ENCODE assay signal across 12 cellular contexts in the genomic region with DNA sequence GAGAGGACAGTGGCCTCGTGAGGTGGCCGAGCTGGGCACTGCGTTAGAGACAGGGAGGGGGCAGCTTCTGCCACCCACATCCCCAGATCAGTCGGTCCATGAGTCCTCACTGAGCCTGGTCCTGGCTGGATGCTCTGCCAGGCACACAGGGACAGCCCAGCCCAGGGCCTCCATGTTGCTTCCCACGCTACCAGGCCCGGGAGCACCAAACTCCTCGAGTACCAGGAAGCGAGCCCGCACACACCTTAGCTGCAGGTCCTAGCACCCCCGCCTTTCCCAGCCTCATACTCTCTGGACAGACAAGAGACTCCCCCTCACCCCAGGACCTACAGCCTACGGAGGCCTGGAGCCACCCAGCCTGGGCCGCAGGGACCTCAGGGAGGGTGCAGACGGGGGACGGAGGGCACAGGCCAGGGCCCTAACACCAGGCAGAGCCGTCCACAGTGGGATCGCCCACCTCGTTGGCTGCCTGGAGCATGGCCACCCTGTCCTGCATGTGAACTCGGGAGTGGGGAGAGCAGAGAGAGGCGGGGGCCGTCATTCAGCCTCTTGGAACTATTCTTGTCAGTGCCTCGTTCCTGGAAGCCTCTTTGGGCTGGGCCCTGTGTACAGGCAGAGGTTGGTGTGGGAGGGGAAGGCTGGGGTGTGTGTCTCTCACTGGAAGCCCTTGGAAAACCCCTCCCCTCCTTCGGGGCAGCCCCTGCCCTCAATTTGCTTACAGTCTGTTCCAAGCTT.
DNase-seq lines count a peak whose midpoint lies in the region; ATAC-seq and TF ChIP-seq lines count a peak whose summit lies in the region.
"Had no signal": no experiment of that assay in that cellular context is flagged by ENCODE, and none has a peak within 500 bp of the region (broad histone marks: within the 10 kb centered on the region; RNA-seq: fewer than 3 reads in every experiment).

No MANE protein-coding gene starts in this region.

- H3K27me3 ChIP-seq in Panc1 (ENCODE audit: control insufficient read depth, insufficient read depth, low read length) (no peaks in the 10 kb centered on the region), thymus (ENCODE audit: control insufficient read depth, insufficient read depth) (no peaks in the 10 kb centered on the region)
- H3K27me3 ChIP-seq: right atrium auricular region had no signal

- H3K27ac ChIP-seq in Panc1 (ENCODE audit: low read length), result no peak overlapping the region
- H3K27ac ChIP-seq in thymus (ENCODE audit: low read depth), result peak overlapping the region; percentile 62
- H3K27ac ChIP-seq: right atrium auricular region had no signal

- CTCF ChIA-PET in Panc1 (lab: Charles Lee), result no interaction called here

- H3K4me1 ChIP-seq in Panc1 (ENCODE audit: control insufficient read depth, insufficient read depth, low read length), result peaks cover 8% of the 10 kb centered on the region
- peaks cover 41% of the 10 kb centered on the region for H3K4me1 ChIP-seq in thymus (ENCODE audit: control insufficient read depth, insufficient read depth, low read length)

- H3K4me3 ChIP-seq in Panc1 (ENCODE audit: low read depth in 2 of 2, low read length in 2 of 2), result no peak overlapping the region
- no peak overlapping the region for H3K4me3 ChIP-seq in thymus (ENCODE audit: low read length)
- H3K4me3 ChIP-seq: mucosa of descending colon, right atrium auricular region had no signal

- POLR2A ChIA-PET in Panc1 (lab: Charles Lee), result no interaction called here

- H3K9me3 Mint-ChIP-seq in central memory CD8-positive, alpha-beta T cell, result no peaks in the 10 kb centered on the region
- no peaks in the 10 kb centered on the region for H3K9me3 Mint-ChIP-seq in nephron progenitor cell

- ATAC-seq in Panc1 (peak; percentile 29; the same call in 1 of the 2 replicates), GM18873 (IDR thresholded peaks at IDR 0.05; ENCODE audit: low FRiP score, unreplicated experiment) (no peak)
- ATAC-seq in central memory CD8-positive, alpha-beta T cell (replicated peaks; ENCODE audit: extremely low read depth, poor library complexity, severe bottlenecking), result no peak
- ATAC-seq: mucosa of descending colon had no signal

- 88% methylated on average over 22 of the region's 22 CpGs for WGBS in thymus

- DNase-seq in stimulated activated CD4-positive, alpha-beta T cell treated with anti-CD3 and anti-CD28 coated beads, Interleukin-12 subunit alpha, Interleukin-12 subunit beta, amount 100 ng/mL, for 4 hours, result peak; percentile 44
- no peak for DNase-seq in stimulated activated CD4-positive, alpha-beta T cell treated with anti-CD3 and anti-CD28 coated beads, Interleukin-1b, Interleukin-23, amount 100 ng/mL, for 48 hours
- DNase-seq in Panc1 (ENCODE audit: low read depth, low spot score) (no peak), NCI-H345 (lab: John Stamatoyannopoulos, UW) (no peak), nephron progenitor cell (no peak)
- no peak for DNase-seq in central memory CD8-positive, alpha-beta T cell (ENCODE audit: low spot score in 2 of 2)
- DNase-seq: central memory CD4-positive, alpha-beta T cell; GOT3 had no signal

- peak overlapping the region; percentile 92 for H3K27ac Mint-ChIP-seq in central memory CD8-positive, alpha-beta T cell (ENCODE audit: low read depth)
- no peak overlapping the region for H3K27ac Mint-ChIP-seq in nephron progenitor cell

- no peaks in the 10 kb centered on the region for H3K9me3 ChIP-seq in Panc1 (ENCODE audit: control insufficient read depth, insufficient read depth, low read depth, low read length)
- H3K9me3 ChIP-seq in thymus (ENCODE audit: control insufficient read depth), result no peaks in the 10 kb centered on the region
- H3K9me3 ChIP-seq: mucosa of descending colon, right atrium auricular region had no signal

- peaks cover 78% of the 10 kb centered on the region for H3K4me1 Mint-ChIP-seq in central memory CD8-positive, alpha-beta T cell
- H3K4me1 Mint-ChIP-seq in nephron progenitor cell, result peaks cover 42% of the 10 kb centered on the region

- peaks cover 8% of the 10 kb centered on the region for H3K36me3 Mint-ChIP-seq in central memory CD8-positive, alpha-beta T cell (ENCODE audit: insufficient read depth)
- no peaks in the 10 kb centered on the region for H3K36me3 Mint-ChIP-seq in nephron progenitor cell (ENCODE audit: low read depth)

- in situ Hi-C loops in Panc1 (cut with HindIII; ENCODE audit: low pct_unique_long_range_greater_than_20kb, low sequenced_read_pairs), result no loop called here

- H3K36me3 ChIP-seq in Panc1 (ENCODE audit: control insufficient read depth, insufficient read depth, low read length), result no peaks in the 10 kb centered on the region
- H3K36me3 ChIP-seq in thymus (ENCODE audit: control insufficient read depth, insufficient read depth), result no peaks in the 10 kb centered on the region
- H3K36me3 ChIP-seq: right atrium auricular region had no signal

- BruUV-seq in Panc1 (replicated peaks; lab: Mats Ljungman, UMichigan), result no TSS peak

- no peaks in the 10 kb centered on the region for H3K27me3 Mint-ChIP-seq in central memory CD8-positive, alpha-beta T cell
- peaks cover 7% of the 10 kb centered on the region for H3K27me3 Mint-ChIP-seq in nephron progenitor cell (ENCODE audit: low read depth, poor library complexity)

- no peak overlapping the region for H3K4me3 Mint-ChIP-seq in central memory CD8-positive, alpha-beta T cell
- no peak overlapping the region for H3K4me3 Mint-ChIP-seq in nephron progenitor cell

- intact Hi-C loops in Panc1 (cut with micrococcal nuclease; ENCODE audit: unreplicated experiment), result no loop called here

- TF ChIP-seq CTCF in Panc1 (IDR thresholded peaks at IDR 0.05) (no peak), nephron progenitor cell (IDR thresholded peaks at IDR 0.05) (no peak)
